Comparison of ENCODE assay signal across 8 cellular contexts in genomic region chr18:51197661-51198424, GRCh38. TPM values are rescaled to one million over a fixed set of nuclear protein-coding genes. Genes with fewer than 3 reads are reported as not detected.
DNase-seq lines count a peak whose midpoint lies in the region; ATAC-seq and TF ChIP-seq lines count a peak whose summit lies in the region.

MEX3C (minus strand) TSS chr18:51197681; CDS start chr18:51197320, 361 bp downstream.

- WGBS in spleen, 5 donors = 0 to 1% (median 0%) methylated on average over 39 to 51 of the region's 51 CpGs

- DNase-seq in AG20443 (ENCODE audit: low spot score) (peak; percentile 96), NCI-H345 treated with DMSO at 0.1 percent for 48 hours (lab: John Stamatoyannopoulos, UW; ENCODE audit: unreplicated experiment) (peak; percentile 99), inferior parietal cortex (ENCODE audit: extremely low spot score) (peak; percentile 99), spleen (peak; percentile 99)
- peak; percentile 96 to 98 (median 98) for DNase-seq in activated CD4-positive, CD25-positive, alpha-beta regulatory T cell (lab: John Stamatoyannopoulos, UW)
- peak; percentile 99 for DNase-seq in central memory CD4-positive, alpha-beta T cell

- ATAC-seq in GM19025 (IDR thresholded peaks at IDR 0.05; ENCODE audit: low read depth, unreplicated experiment) = peak; percentile 68
- ATAC-seq in HG03342 (IDR thresholded peaks at IDR 0.05; ENCODE audit: unreplicated experiment) = peak; percentile 80

- H3K27ac ChIP-seq in spleen = peak within 1 kb of the TSS; percentile 97 to 99 (median 98)

- H3K9me3 ChIP-seq in spleen = no peaks in the 10 kb centered on the region

- intact Hi-C loops in spleen (cut with DNase I; ENCODE audit: low total_unique reads) = no loop called here

- peak within 1 kb of the TSS; percentile 73 to 93 (median 82) for H3K4me3 ChIP-seq in spleen

- peaks cover 23 to 42% (median 28%) of the 10 kb centered on the region in 6 donors for H3K4me1 ChIP-seq in spleen

- H3K27me3 ChIP-seq in spleen (replicated peaks in 1 of 7) = no peaks in the 10 kb centered on the region

- TF ChIP-seq CTCF in spleen (IDR thresholded peaks at IDR 0.05 in 8 of 11, conservative IDR thresholded peaks at IDR 0.05 in 3 of 11) = peak in 9 of 11 experiments; percentile 9 to 62 (median 44)

- no peaks in the 10 kb centered on the region for H3K36me3 ChIP-seq in spleen

- TF ChIP-seq POLR2A in spleen (IDR thresholded peaks at IDR 0.05) = peak in 1 of 3 donors; percentile 45

RNA-seq across cellular contexts. Expression of gene MEX3C, which starts in this region (rescaled TPM):
- total RNA-seq in spleen = 10 to 100 TPM; 36.9 to 56.7 (median 43.9) TPM
- polyA plus RNA-seq in spleen = 10 to 100 TPM; 10.2 to 17.0 (median 16.9) TPM

Comparison
In these comparisons a context has a peak if more than half of its experiments do, and no peak if none do; other contexts are left out.
1. Peak in every context shown above with its lines: DNase-seq, ATAC-seq, H3K4me3 ChIP-seq and H3K27ac ChIP-seq.